Comparison of ENCODE assay signal across 17 cellular contexts in genomic region chr1:85365851-85366250, GRCh38.
"Had no signal": no experiment of that assay in that cellular context is flagged by ENCODE, and none has a peak within 500 bp of the region (broad histone marks: within the 10 kb centered on the region; RNA-seq: fewer than 3 reads in every experiment).

No MANE protein-coding gene starts in this region.

- H3K4me1 Mint-ChIP-seq: activated CD8-positive, alpha-beta memory T cell treated with anti-CD3 and anti-CD28 coated beads, Interleukin-2, amount 10 ng/mL, durations not matched to agents 7 days and 5 days; activated naive CD4-positive, alpha-beta T cell treated with anti-CD3 and anti-CD28 coated beads, Interleukin-2, amount 50 U/mL, for 24 hours; stimulated activated memory B cell treated with anti-CD40 and anti-IgM and Interleukin-4, amounts not matched to agents 10 μg/mL and 1 μg/mL and 100 μg/mL, for 72 hours; T-helper 17 cell had no signal

- H3K4me3 ChIP-seq: adrenal gland, coronary artery, right lobe of liver, thyroid gland had no signal

- H3K4me3 Mint-ChIP-seq: activated CD4-positive, alpha-beta memory T cell treated with anti-CD3 and anti-CD28 coated beads for 36 hours; activated CD8-positive, alpha-beta memory T cell treated with anti-CD3 and anti-CD28 coated beads, Interleukin-2, amount 10 ng/mL, durations not matched to agents 7 days and 5 days; activated naive CD4-positive, alpha-beta T cell treated with anti-CD3 and anti-CD28 coated beads, Interleukin-2, amount 50 U/mL, for 24 hours; activated T-cell treated with anti-CD3 and anti-CD28 coated beads, Interleukin-2, amount 50 U/mL, for 24 hours; nephron; stimulated activated memory B cell treated with anti-CD40 and anti-IgM and Interleukin-4, amounts not matched to agents 10 μg/mL and 1 μg/mL and 100 μg/mL, for 72 hours; T-helper 17 cell had no signal

- H3K27me3 Mint-ChIP-seq: activated CD4-positive, alpha-beta memory T cell treated with anti-CD3 and anti-CD28 coated beads for 36 hours; stimulated activated memory B cell treated with anti-CD40 and anti-IgM and Interleukin-4, amounts not matched to agents 10 μg/mL and 1 μg/mL and 100 μg/mL, for 72 hours had no signal

- H3K27ac Mint-ChIP-seq: activated CD4-positive, alpha-beta memory T cell treated with anti-CD3 and anti-CD28 coated beads for 36 hours; activated CD8-positive, alpha-beta memory T cell treated with anti-CD3 and anti-CD28 coated beads, Interleukin-2, amount 10 ng/mL, durations not matched to agents 7 days and 5 days; activated naive CD4-positive, alpha-beta T cell treated with anti-CD3 and anti-CD28 coated beads, Interleukin-2, amount 50 U/mL, for 24 hours; activated T-cell treated with anti-CD3 and anti-CD28 coated beads, Interleukin-2, amount 50 U/mL, for 24 hours; nephron; stimulated activated memory B cell treated with anti-CD40 and anti-IgM and Interleukin-4, amounts not matched to agents 10 μg/mL and 1 μg/mL and 100 μg/mL, for 72 hours; T-helper 17 cell had no signal

- H3K9me3 Mint-ChIP-seq: activated CD4-positive, alpha-beta memory T cell treated with anti-CD3 and anti-CD28 coated beads for 36 hours; activated naive CD4-positive, alpha-beta T cell treated with anti-CD3 and anti-CD28 coated beads, Interleukin-2, amount 50 U/mL, for 24 hours; activated T-cell treated with anti-CD3 and anti-CD28 coated beads, Interleukin-2, amount 50 U/mL, for 24 hours; nephron; stimulated activated memory B cell treated with anti-CD40 and anti-IgM and Interleukin-4, amounts not matched to agents 10 μg/mL and 1 μg/mL and 100 μg/mL, for 72 hours had no signal

- H3K27ac ChIP-seq: adrenal gland, coronary artery, thyroid gland, WERI-Rb-1 had no signal

- H3K27me3 ChIP-seq: adrenal gland, right lobe of liver, thyroid gland had no signal

- DNase-seq: activated CD4-positive, alpha-beta memory T cell treated with anti-CD3 and anti-CD28 coated beads for 36 hours; activated CD8-positive, alpha-beta memory T cell treated with anti-CD3 and anti-CD28 coated beads, Interleukin-2, amount 10 ng/mL, durations not matched to agents 7 days and 5 days; activated effector memory CD4-positive, alpha-beta T cell treated with anti-CD3 and anti-CD28 coated beads, Interleukin-2, amount 50 U/mL, for 16 hours; activated T-cell treated with anti-CD3 and anti-CD28 coated beads, Interleukin-2, amount 50 U/mL, for 24 hours; adrenal gland; caudate nucleus; foreskin melanocyte; occipital lobe; right lobe of liver; stimulated activated CD4-positive, alpha-beta T cell treated with anti-CD3 and anti-CD28 coated beads, Interleukin-2, amount 100 ng/mL, for 48 hours; T-helper 17 cell; thyroid gland; WERI-Rb-1 had no signal

- H3K9me3 ChIP-seq: adrenal gland, right lobe of liver, thyroid gland had no signal

- H3K36me3 Mint-ChIP-seq: activated CD4-positive, alpha-beta memory T cell treated with anti-CD3 and anti-CD28 coated beads for 36 hours; activated CD8-positive, alpha-beta memory T cell treated with anti-CD3 and anti-CD28 coated beads, Interleukin-2, amount 10 ng/mL, durations not matched to agents 7 days and 5 days; activated naive CD4-positive, alpha-beta T cell treated with anti-CD3 and anti-CD28 coated beads, Interleukin-2, amount 50 U/mL, for 24 hours; stimulated activated memory B cell treated with anti-CD40 and anti-IgM and Interleukin-4, amounts not matched to agents 10 μg/mL and 1 μg/mL and 100 μg/mL, for 72 hours had no signal

- H3K36me3 ChIP-seq: adrenal gland, right lobe of liver, thyroid gland, WERI-Rb-1 had no signal
